Comparison of ENCODE assay signal across 8 cellular contexts in genomic region chr13:26401069-26401468, GRCh38.
"Had no signal": no experiment of that assay in that cellular context is flagged by ENCODE, and none has a peak within 500 bp of the region (broad histone marks: within the 10 kb centered on the region; RNA-seq: fewer than 3 reads in every experiment).

No MANE protein-coding gene starts in this region.

- H3K4me1 ChIP-seq: HAP-1 had no signal

- H2AFZ ChIP-seq: GM23248 had no signal

- H3K27ac ChIP-seq: GM23248 had no signal

- DNase-seq: GM23248, GOT3, H7, HFFc6, KBM-7 had no signal

- H3K9me3 ChIP-seq: HAP-1 had no signal

- ATAC-seq: HCT116 had no signal

- H3K9ac ChIP-seq: GM23248 had no signal

- H3K4me3 ChIP-seq: GM23248, HAP-1 had no signal

- FAIRE-seq: HTR-8/SVneo had no signal
